Comparison of ENCODE assay signal across 8 cellular contexts in the genomic region with DNA sequence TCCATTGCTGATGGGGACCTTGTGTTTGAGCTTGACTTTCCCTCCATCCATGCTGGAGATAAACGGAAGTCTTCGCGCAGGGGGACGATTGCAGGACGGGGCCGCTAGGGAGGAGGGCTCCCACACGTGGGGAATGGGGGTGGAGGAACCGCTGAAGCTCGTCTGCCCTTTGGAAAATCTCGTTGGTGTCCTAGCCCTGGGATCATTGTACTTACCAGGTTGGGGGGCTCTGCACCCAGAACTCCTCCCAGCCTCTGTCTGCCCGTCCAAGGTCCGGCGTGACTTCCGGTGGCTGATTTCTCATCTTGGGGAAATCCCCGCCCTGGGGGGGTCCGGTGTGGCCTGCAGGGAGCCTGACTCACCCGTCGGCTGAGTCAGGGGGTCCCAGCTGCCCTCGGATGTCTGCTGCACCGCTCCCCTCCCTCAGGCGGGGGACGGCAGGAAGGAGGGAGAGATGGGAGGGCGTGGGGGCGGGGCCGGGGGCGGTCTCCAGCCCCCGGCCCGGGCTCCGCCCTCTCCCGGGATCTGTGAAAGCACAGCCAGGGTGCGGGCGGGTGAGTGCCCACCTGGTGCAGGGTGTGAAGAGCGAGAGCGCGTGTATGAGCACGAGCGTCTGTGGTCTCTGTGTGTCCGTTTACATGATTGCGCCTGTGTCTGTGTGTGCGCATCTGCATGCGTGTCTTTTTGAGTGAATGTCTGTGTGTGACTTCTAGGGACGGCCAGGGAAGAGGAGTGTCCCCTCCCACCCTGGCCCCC. TPM values are rescaled to one million over a fixed set of nuclear protein-coding genes. Genes with fewer than 3 reads are reported as not detected.
DNase-seq lines count a peak whose midpoint lies in the region; ATAC-seq lines count a peak whose summit lies in the region.

No MANE protein-coding gene starts in this region.

- H3K27ac ChIP-seq in HUES64 (ENCODE audit: low read depth, low read length) (peak overlapping the region; percentile 38; the same call in 1 of the 2 replicates), iPS-18a (ENCODE audit: low read length) (no peak overlapping the region)

- H3K27me3 ChIP-seq in HUES64 (ENCODE audit: insufficient read depth, low read length) (peaks cover 42% of the 10 kb centered on the region), iPS-18a (ENCODE audit: control insufficient read depth, insufficient read depth, low read length) (peaks cover 36% of the 10 kb centered on the region)

- peak overlapping the region; percentile 53 for H3K27ac Mint-ChIP-seq in T-helper 17 cell

- peak overlapping the region; percentile 83 for H3K4me3 Mint-ChIP-seq in T-helper 17 cell

- H3K9me3 ChIP-seq in HUES64 (ENCODE audit: insufficient read depth, low read depth, low read length) (no peaks in the 10 kb centered on the region), T-helper 17 cell (ENCODE audit: control insufficient read depth, low read length, poor library complexity, severe bottlenecking) (no peaks in the 10 kb centered on the region), iPS-18a (ENCODE audit: control insufficient read depth, low read depth, low read length) (no peaks in the 10 kb centered on the region)

- ATAC-seq in T-helper 17 cell, result peak; percentile 39

- 1% methylated on average over 40 of the region's 42 CpGs for WGBS in HUES64

- H3K4me3 ChIP-seq in HUES64 (ENCODE audit: low read length) (peak overlapping the region; percentile 74), iPS-18a (ENCODE audit: low read length) (peak overlapping the region; percentile 83)

- no peaks in the 10 kb centered on the region for H3K36me3 Mint-ChIP-seq in T-helper 17 cell (ENCODE audit: low read depth)

- no peaks in the 10 kb centered on the region for H3K27me3 Mint-ChIP-seq in T-helper 17 cell

- H3K4me1 ChIP-seq in HUES64 (ENCODE audit: insufficient read depth, low read length) (peaks cover 21% of the 10 kb centered on the region), iPS-18a (ENCODE audit: control insufficient read depth, low read depth, low read length) (peaks cover 21% of the 10 kb centered on the region)

- DNase-seq in NCI-H1436 (lab: John Stamatoyannopoulos, UW) (peak; percentile 61), NCI-H1436 treated with DMSO at 0.1 percent for 48 hours (lab: John Stamatoyannopoulos, UW) (no peak), T-helper 17 cell (peak in 2 of 3 donors; percentile 62 to 69), amniotic stem cell (lab: John Stamatoyannopoulos, UW) (peak; percentile 52), medulla oblongata (ENCODE audit: extremely low spot score) (no peak)
- DNase-seq in stimulated activated CD4-positive, alpha-beta T cell treated with anti-CD3 and anti-CD28 coated beads, Interleukin-12 subunit alpha, Interleukin-12 subunit beta, amount 100 ng/mL, for 4 hours, result peak; percentile 59

- H3K9ac ChIP-seq in HUES64 (ENCODE audit: low read depth, low read length) (peak overlapping the region; percentile 63), iPS-18a (ENCODE audit: low read length) (peak overlapping the region; percentile 70)

- H3K36me3 ChIP-seq in HUES64 (ENCODE audit: insufficient read depth, low read length) (no peaks in the 10 kb centered on the region), iPS-18a (ENCODE audit: control insufficient read depth, low read depth, low read length) (no peaks in the 10 kb centered on the region)

- H3K4me1 Mint-ChIP-seq in T-helper 17 cell, result peaks cover 45% of the 10 kb centered on the region

RNA-seq across cellular contexts. Expression of a gene that starts 35.8 kb away (rescaled TPM):
- polyA plus RNA-seq in HUES64 (2013, experiment 1 of 2), result 6.1 TPM
- 6.1 TPM for polyA plus RNA-seq in HUES64 (2013, experiment 2 of 2)
- 100 to 1,000 TPM; 177 to 204 TPM for total RNA-seq in T-helper 17 cell

Comparison
In these comparisons a context has a peak if more than half of its experiments do, and no peak if none do; other contexts are left out.
1. DNase-seq: peak in NCI-H1436 (single experiment), T-helper 17 cell (2 of 3), amniotic stem cell (single experiment) and stimulated activated CD4-positive, alpha-beta T cell treated with anti-CD3 and anti-CD28 coated beads, Interleukin-12 subunit alpha, Interleukin-12 subunit beta, amount 100 ng/mL, for 4 hours (single experiment); none in NCI-H1436 treated with DMSO at 0.1 percent for 48 hours (single experiment) and medulla oblongata (single experiment).